In the genomic region with DNA sequence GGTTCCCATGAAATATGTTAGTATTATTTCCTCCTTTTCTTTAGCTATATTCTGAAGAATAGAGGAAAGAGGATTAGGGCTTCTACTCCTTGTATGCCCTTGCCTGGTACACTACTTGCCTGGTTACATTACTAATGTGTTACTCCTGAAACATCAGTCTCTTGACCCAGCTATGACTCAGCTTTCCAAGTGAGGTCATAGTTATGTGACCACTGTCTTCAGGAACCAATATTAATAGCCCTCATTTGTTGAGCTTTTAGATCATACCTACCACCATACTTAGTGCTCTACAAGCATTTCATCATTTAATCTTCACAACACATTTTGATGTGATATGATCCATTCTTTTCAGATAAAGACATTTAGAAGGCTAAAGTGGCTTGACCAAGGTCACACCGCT, we compare ENCODE assay signal across 8 cellular contexts.
DNase-seq lines count a peak whose midpoint lies in the region; ATAC-seq and TF ChIP-seq lines count a peak whose summit lies in the region.

No MANE protein-coding gene starts in this region.

- DNase-seq in AG20443 (ENCODE audit: low spot score) (peak; percentile 71), MV-4-11 (lab: John Stamatoyannopoulos, UW) (peak; percentile 48), iris pigment epithelial cell (ENCODE audit: low read depth) (peak; percentile 90), NCI-H2196 (lab: John Stamatoyannopoulos, UW; ENCODE audit: unreplicated experiment) (no peak), dorsolateral prefrontal cortex (no peak), immature natural killer cell (no peak)

- no peaks in the 10 kb centered on the region for H3K27me3 ChIP-seq in dorsolateral prefrontal cortex

- no peak overlapping the region for H3K4me3 Mint-ChIP-seq in immature natural killer cell

- no peak overlapping the region for H3K4me3 ChIP-seq in dorsolateral prefrontal cortex

- H3K9me3 Mint-ChIP-seq in immature natural killer cell: no peaks in the 10 kb centered on the region

- peaks cover 0 to 5% (median 0%) of the 10 kb centered on the region in 3 donors for H3K27me3 Mint-ChIP-seq in immature natural killer cell (ENCODE audit: low read depth in 3 of 3)

- intact Hi-C loops in dorsolateral prefrontal cortex (cut with DNase I): no loop called here

- peaks cover 8 to 20% of the 10 kb centered on the region in 2 donors for H3K4me1 Mint-ChIP-seq in immature natural killer cell

- no peak for TF ChIP-seq CTCF in dorsolateral prefrontal cortex (IDR thresholded peaks at IDR 0.05 in 54 of 56, conservative IDR thresholded peaks at IDR 0.05 in 2 of 56; ENCODE audit: low read depth in 1 of 56, partially characterized antibody in 56 of 56)

- H3K27ac Mint-ChIP-seq in immature natural killer cell: peak overlapping the region in 2 of 6 donors; percentile 20 to 46

- no peaks in the 10 kb centered on the region for H3K36me3 Mint-ChIP-seq in immature natural killer cell

- peak overlapping the region in 8 of 59 donors; percentile 2 to 89 (median 31) for H3K27ac ChIP-seq in dorsolateral prefrontal cortex

- peak; percentile 38 for ATAC-seq in GM21737 (IDR thresholded peaks at IDR 0.05; ENCODE audit: unreplicated experiment)
- ATAC-seq in HG02840 (IDR thresholded peaks at IDR 0.05; ENCODE audit: low FRiP score, unreplicated experiment): no peak

Comparison
In these comparisons a context has a peak if more than half of its experiments do, and no peak if none do; other contexts are left out.
1. DNase-seq: peak in AG20443 (single experiment), MV-4-11 (single experiment) and iris pigment epithelial cell (single experiment); none in NCI-H2196 (single experiment), dorsolateral prefrontal cortex (0 of 10) and immature natural killer cell (0 of 3).